In genomic region chr4:9999956-10000551, GRCh38 we compare ENCODE assay signal across 9 cellular contexts. TPM values are rescaled to one million over a fixed set of nuclear protein-coding genes. Genes with fewer than 3 reads are reported as not detected.
DNase-seq lines count a peak whose midpoint lies in the region; ATAC-seq and TF ChIP-seq lines count a peak whose summit lies in the region.
"Had no signal": no experiment of that assay in that cellular context is flagged by ENCODE, and none has a peak within 500 bp of the region (broad histone marks: within the 10 kb centered on the region; RNA-seq: fewer than 3 reads in every experiment).

No MANE protein-coding gene starts in this region.

- peaks cover 44% of the 10 kb centered on the region for H3K4me1 Mint-ChIP-seq in T-helper 1 cell treated with Interleukin-12 subunit alpha and Interleukin-12 subunit beta and Interleukin-4 antibody, amounts not matched to agents 30 μg/mL and 1 μg/mL, for 36 hours (ENCODE audit: low read depth)

- H3K4me3 ChIP-seq in esophagus squamous epithelium (no peak overlapping the region), thyroid gland (replicated peaks in 1 of 3) (no peak overlapping the region)
- H3K4me3 ChIP-seq: thoracic aorta had no signal

- H3K27me3 ChIP-seq in esophagus squamous epithelium, result no peaks in the 10 kb centered on the region
- no peaks in the 10 kb centered on the region for H3K27me3 ChIP-seq in thyroid gland

- ATAC-seq in GM19043 (IDR thresholded peaks at IDR 0.05; ENCODE audit: low read depth, unreplicated experiment) (peak; percentile 44), HG02943 (IDR thresholded peaks at IDR 0.05; ENCODE audit: low read depth, unreplicated experiment) (peak; percentile 47)

- in situ Hi-C loops in KBM-7 (cut with MboI; ENCODE audit: low pct_unique_long_range_greater_than_20kb, low sequenced_read_pairs), result no loop called here

- intact Hi-C loops in esophagus squamous epithelium (cut with DNase I) (no loop called here), thyroid gland (cut with DNase I) (no loop called here)

- H3K36me3 ChIP-seq in esophagus squamous epithelium (peaks cover 0 to 6% (median 0%) of the 10 kb centered on the region in 3 donors), thyroid gland (no peaks in the 10 kb centered on the region)
- H3K36me3 ChIP-seq: thoracic aorta had no signal

- TF ChIP-seq POLR2A in esophagus squamous epithelium (IDR thresholded peaks at IDR 0.05) (no peak), thyroid gland (IDR thresholded peaks at IDR 0.05) (no peak)

- peaks cover 3% of the 10 kb centered on the region for H3K9me3 Mint-ChIP-seq in T-helper 1 cell treated with Interleukin-12 subunit alpha and Interleukin-12 subunit beta and Interleukin-4 antibody, amounts not matched to agents 30 μg/mL and 1 μg/mL, for 36 hours

- H3K4me1 ChIP-seq in esophagus squamous epithelium (peaks cover 0 to 25% (median 7%) of the 10 kb centered on the region in 3 donors), thyroid gland (peaks cover 11 to 19% of the 10 kb centered on the region in 2 donors)

- no peaks in the 10 kb centered on the region for H3K27me3 Mint-ChIP-seq in T-helper 1 cell treated with Interleukin-12 subunit alpha and Interleukin-12 subunit beta and Interleukin-4 antibody, amounts not matched to agents 30 μg/mL and 1 μg/mL, for 36 hours (ENCODE audit: low read depth)

- H3K4me3 Mint-ChIP-seq in T-helper 1 cell treated with Interleukin-12 subunit alpha and Interleukin-12 subunit beta and Interleukin-4 antibody, amounts not matched to agents 30 μg/mL and 1 μg/mL, for 36 hours, result no peak overlapping the region

- no peak overlapping the region for H3K27ac ChIP-seq in esophagus squamous epithelium
- no peak overlapping the region for H3K27ac ChIP-seq in thyroid gland
- H3K27ac ChIP-seq: thoracic aorta had no signal

- TF ChIP-seq CTCF in esophagus squamous epithelium (IDR thresholded peaks at IDR 0.05), result no peak
- TF ChIP-seq CTCF in thyroid gland (IDR thresholded peaks at IDR 0.05), result no peak

- H3K9me3 ChIP-seq in esophagus squamous epithelium (no peaks in the 10 kb centered on the region), thyroid gland (no peaks in the 10 kb centered on the region)
- H3K9me3 ChIP-seq: thoracic aorta had no signal

- H3K27ac Mint-ChIP-seq in T-helper 1 cell treated with Interleukin-12 subunit alpha and Interleukin-12 subunit beta and Interleukin-4 antibody, amounts not matched to agents 30 μg/mL and 1 μg/mL, for 36 hours, result peak overlapping the region; percentile 61

- DNase-seq in EL (peak; percentile 59), mucosa of gallbladder (ENCODE audit: low spot score) (no peak), esophagus squamous epithelium (lab: John Stamatoyannopoulos, UW) (no peak), thyroid gland (no peak), KBM-7 (no peak)

- WGBS in esophagus squamous epithelium, 2 donors, result 58 to 75% methylated on average over 4 of the region's 4 CpGs
- 73% methylated on average over 4 of the region's 4 CpGs for WGBS in thyroid gland, 2 donors

- H3K36me3 Mint-ChIP-seq in T-helper 1 cell treated with Interleukin-12 subunit alpha and Interleukin-12 subunit beta and Interleukin-4 antibody, amounts not matched to agents 30 μg/mL and 1 μg/mL, for 36 hours (ENCODE audit: low read depth), result peaks cover 2% of the 10 kb centered on the region

RNA-seq across cellular contexts. Expression of gene SLC2A9, which starts 21.2 kb away (rescaled TPM):
- total RNA-seq in mucosa of gallbladder, result 10.4 TPM
- 10 to 100 TPM in 2 of 4 donors, 1 to 10 TPM in 2; 8.0 to 18.7 (median 11.5) TPM for total RNA-seq in esophagus squamous epithelium
- total RNA-seq in thyroid gland, result 10 to 100 TPM in 1 of 4 donors, 1 to 10 TPM in 3; 5.0 to 21.2 (median 9.2) TPM
